2 cellular contexts compared by ENCODE assay signal in the genomic region with DNA sequence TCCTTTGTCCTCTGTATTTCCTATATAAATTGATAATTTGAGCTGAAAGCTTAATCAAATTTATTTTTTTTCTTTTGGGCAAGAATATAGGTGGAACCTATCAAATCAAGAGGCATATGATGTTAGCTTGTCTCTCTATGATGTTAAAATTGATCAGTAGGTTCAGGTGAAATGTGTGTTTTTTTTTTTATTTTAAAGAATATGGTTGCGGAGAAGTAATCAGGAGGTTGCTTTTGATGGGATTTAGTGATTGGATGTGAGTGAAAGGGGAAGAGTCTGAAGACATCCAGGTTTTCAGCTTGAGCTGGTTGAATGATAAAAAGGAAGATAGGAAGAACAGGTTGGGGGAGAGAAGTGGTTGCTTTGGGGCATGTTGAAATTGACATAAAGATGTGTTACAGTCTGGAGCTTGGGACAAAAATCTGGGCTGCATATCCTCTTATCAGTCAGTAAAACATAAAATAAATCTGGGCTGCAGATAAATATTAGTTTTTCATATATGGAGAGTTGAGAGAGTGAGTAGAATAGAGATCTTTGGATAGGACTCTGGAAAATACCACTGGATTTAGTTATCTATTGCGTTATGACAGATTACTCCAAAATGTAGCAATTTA.
TF ChIP-seq lines count a peak whose summit lies in the region.

No MANE protein-coding gene starts in this region.

TF ChIP-seq in SK-N-SH, 30 proteins besides CTCF, POLR2A, EP300 and RAD21 (continued from another document):
- TF ChIP-seq, protein P1, sequence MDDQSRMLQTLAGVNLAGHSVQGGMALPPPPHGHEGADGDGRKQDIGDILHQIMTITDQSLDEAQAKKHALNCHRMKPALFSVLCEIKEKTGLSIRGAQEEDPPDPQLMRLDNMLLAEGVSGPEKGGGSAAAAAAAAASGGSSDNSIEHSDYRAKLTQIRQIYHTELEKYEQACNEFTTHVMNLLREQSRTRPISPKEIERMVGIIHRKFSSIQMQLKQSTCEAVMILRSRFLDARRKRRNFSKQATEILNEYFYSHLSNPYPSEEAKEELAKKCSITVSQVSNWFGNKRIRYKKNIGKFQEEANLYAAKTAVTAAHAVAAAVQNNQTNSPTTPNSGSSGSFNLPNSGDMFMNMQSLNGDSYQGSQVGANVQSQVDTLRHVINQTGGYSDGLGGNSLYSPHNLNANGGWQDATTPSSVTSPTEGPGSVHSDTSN (IDR thresholded peaks at IDR 0.05) = no peak
- TF ChIP-seq, protein P2, sequence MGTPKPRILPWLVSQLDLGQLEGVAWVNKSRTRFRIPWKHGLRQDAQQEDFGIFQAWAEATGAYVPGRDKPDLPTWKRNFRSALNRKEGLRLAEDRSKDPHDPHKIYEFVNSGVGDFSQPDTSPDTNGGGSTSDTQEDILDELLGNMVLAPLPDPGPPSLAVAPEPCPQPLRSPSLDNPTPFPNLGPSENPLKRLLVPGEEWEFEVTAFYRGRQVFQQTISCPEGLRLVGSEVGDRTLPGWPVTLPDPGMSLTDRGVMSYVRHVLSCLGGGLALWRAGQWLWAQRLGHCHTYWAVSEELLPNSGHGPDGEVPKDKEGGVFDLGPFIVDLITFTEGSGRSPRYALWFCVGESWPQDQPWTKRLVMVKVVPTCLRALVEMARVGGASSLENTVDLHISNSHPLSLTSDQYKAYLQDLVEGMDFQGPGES (IDR thresholded peaks at IDR 0.05; ENCODE audit: low read depth, low read length) = no peak
- TF ChIP-seq FOXJ3 (CRISPR knock-in tag; IDR thresholded peaks at IDR 0.05) = no peak
- TF ChIP-seq, protein P3, sequence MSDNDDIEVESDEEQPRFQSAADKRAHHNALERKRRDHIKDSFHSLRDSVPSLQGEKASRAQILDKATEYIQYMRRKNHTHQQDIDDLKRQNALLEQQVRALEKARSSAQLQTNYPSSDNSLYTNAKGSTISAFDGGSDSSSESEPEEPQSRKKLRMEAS (IDR thresholded peaks at IDR 0.05; ENCODE audit: low read depth) = no peak
- TF ChIP-seq, protein P4, sequence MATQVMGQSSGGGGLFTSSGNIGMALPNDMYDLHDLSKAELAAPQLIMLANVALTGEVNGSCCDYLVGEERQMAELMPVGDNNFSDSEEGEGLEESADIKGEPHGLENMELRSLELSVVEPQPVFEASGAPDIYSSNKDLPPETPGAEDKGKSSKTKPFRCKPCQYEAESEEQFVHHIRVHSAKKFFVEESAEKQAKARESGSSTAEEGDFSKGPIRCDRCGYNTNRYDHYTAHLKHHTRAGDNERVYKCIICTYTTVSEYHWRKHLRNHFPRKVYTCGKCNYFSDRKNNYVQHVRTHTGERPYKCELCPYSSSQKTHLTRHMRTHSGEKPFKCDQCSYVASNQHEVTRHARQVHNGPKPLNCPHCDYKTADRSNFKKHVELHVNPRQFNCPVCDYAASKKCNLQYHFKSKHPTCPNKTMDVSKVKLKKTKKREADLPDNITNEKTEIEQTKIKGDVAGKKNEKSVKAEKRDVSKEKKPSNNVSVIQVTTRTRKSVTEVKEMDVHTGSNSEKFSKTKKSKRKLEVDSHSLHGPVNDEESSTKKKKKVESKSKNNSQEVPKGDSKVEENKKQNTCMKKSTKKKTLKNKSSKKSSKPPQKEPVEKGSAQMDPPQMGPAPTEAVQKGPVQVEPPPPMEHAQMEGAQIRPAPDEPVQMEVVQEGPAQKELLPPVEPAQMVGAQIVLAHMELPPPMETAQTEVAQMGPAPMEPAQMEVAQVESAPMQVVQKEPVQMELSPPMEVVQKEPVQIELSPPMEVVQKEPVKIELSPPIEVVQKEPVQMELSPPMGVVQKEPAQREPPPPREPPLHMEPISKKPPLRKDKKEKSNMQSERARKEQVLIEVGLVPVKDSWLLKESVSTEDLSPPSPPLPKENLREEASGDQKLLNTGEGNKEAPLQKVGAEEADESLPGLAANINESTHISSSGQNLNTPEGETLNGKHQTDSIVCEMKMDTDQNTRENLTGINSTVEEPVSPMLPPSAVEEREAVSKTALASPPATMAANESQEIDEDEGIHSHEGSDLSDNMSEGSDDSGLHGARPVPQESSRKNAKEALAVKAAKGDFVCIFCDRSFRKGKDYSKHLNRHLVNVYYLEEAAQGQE (IDR thresholded peaks at IDR 0.05; ENCODE audit: low read depth, low read length) = no peak
- TF ChIP-seq GATA2 (CRISPR knock-in tag; IDR thresholded peaks at IDR 0.05) = no peak
- TF ChIP-seq MEF2A (IDR thresholded peaks at IDR 0.05; ENCODE audit: borderline replicate concordance, low read depth) = no peak
- no peak for TF ChIP-seq TCF12 (IDR thresholded peaks at IDR 0.05)

TF ChIP-seq in SK-N-SH treated with all-trans-retinoic acid at 6 μM for 48 hours, 23 proteins besides CTCF, POLR2A, EP300 and RAD21 (continued from another document):
- TF ChIP-seq, protein P5, sequence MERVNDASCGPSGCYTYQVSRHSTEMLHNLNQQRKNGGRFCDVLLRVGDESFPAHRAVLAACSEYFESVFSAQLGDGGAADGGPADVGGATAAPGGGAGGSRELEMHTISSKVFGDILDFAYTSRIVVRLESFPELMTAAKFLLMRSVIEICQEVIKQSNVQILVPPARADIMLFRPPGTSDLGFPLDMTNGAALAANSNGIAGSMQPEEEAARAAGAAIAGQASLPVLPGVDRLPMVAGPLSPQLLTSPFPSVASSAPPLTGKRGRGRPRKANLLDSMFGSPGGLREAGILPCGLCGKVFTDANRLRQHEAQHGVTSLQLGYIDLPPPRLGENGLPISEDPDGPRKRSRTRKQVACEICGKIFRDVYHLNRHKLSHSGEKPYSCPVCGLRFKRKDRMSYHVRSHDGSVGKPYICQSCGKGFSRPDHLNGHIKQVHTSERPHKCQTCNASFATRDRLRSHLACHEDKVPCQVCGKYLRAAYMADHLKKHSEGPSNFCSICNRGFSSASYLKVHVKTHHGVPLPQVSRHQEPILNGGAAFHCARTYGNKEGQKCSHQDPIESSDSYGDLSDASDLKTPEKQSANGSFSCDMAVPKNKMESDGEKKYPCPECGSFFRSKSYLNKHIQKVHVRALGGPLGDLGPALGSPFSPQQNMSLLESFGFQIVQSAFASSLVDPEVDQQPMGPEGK (CRISPR knock-in tag; IDR thresholded peaks at IDR 0.05; ENCODE audit: borderline replicate concordance) = no peak
